ENCODE assay signal across 8 cellular contexts in genomic region chr18:78734614-78734945, GRCh38.
"Had no signal": no experiment of that assay in that cellular context is flagged by ENCODE, and none has a peak within 500 bp of the region (broad histone marks: within the 10 kb centered on the region; RNA-seq: fewer than 3 reads in every experiment).

No MANE protein-coding gene starts in this region.

- FAIRE-seq: K562 had no signal

- H3K4me3 ChIP-seq: GM23338, HAP-1, K562 had no signal

- ATAC-seq: GM23338, HCT116, K562 had no signal

- H3K9me3 ChIP-seq: HAP-1 had no signal

- H3K4me1 ChIP-seq: HAP-1 had no signal

- H3K4me3 Mint-ChIP-seq: GM23338, HFFc6 had no signal

- H3K27ac Mint-ChIP-seq: GM23338, HFFc6 had no signal

- H3K4me1 Mint-ChIP-seq: GM23338 had no signal

- DNase-seq: H7, HFFc6, IMR-90 had no signal

- H3K4me2 ChIP-seq: GM23338 had no signal

- H3K27ac ChIP-seq: HL-60 had no signal

- H2AFZ ChIP-seq: GM23338 had no signal

- H3K36me3 ChIP-seq: HAP-1 had no signal
